Comparison of ENCODE assay signal across 1 cellular context in the genomic region with DNA sequence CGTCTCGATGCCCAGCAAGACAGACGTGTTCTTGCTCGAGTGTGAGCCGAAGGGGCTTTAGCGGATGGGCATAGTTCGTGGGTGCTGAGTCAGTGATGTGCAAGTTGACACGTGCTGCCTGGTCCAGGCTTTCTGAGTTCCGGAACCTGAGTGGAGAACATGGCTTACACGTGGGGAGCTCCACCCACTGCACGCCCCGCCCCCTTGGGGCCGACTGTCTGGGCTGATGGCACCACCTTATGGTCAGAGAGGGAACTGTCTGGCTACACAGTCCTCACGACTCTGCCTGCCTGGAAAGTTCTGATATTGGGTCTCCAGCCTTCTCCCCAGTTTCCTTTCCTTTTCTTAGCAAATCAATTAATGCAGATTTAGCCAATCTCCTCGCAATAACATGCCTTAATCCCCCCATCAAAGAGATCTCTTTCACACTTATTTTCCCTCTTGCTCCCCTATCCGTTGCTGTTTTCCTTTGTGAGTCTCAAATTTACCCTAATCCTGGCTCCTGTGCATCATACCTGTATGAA.
A peak's percentile ranks its signal among the peaks of the same experiment; 100 is the strongest.
TF ChIP-seq lines count a peak whose summit lies in the region.

No MANE protein-coding gene starts in this region.

TF ChIP-seq in HEK293, 187 proteins besides CTCF, POLR2A, EP300 and RAD21 (continued from another document):
- no peak for TF ChIP-seq PRDM2 (tag by site-specific recombination; IDR thresholded peaks at IDR 0.05; ENCODE audit: borderline replicate concordance)
- peak; percentile 63 for TF ChIP-seq KLF1 (tag by site-specific recombination; IDR thresholded peaks at IDR 0.05)
- TF ChIP-seq ZIC2 (tag by site-specific recombination; IDR thresholded peaks at IDR 0.05): no peak
- TF ChIP-seq SP3 (tag by site-specific recombination; IDR thresholded peaks at IDR 0.05): peak; percentile 91
- no peak for TF ChIP-seq ZNF626 (tag by site-specific recombination; IDR thresholded peaks at IDR 0.05)
- peak; percentile 65 for TF ChIP-seq ZBTB8A (tag by site-specific recombination; IDR thresholded peaks at IDR 0.05)
- no peak for TF ChIP-seq ZNF529 (tag by site-specific recombination; IDR thresholded peaks at IDR 0.05; ENCODE audit: insufficient replicate concordance)
- TF ChIP-seq, protein P1, sequence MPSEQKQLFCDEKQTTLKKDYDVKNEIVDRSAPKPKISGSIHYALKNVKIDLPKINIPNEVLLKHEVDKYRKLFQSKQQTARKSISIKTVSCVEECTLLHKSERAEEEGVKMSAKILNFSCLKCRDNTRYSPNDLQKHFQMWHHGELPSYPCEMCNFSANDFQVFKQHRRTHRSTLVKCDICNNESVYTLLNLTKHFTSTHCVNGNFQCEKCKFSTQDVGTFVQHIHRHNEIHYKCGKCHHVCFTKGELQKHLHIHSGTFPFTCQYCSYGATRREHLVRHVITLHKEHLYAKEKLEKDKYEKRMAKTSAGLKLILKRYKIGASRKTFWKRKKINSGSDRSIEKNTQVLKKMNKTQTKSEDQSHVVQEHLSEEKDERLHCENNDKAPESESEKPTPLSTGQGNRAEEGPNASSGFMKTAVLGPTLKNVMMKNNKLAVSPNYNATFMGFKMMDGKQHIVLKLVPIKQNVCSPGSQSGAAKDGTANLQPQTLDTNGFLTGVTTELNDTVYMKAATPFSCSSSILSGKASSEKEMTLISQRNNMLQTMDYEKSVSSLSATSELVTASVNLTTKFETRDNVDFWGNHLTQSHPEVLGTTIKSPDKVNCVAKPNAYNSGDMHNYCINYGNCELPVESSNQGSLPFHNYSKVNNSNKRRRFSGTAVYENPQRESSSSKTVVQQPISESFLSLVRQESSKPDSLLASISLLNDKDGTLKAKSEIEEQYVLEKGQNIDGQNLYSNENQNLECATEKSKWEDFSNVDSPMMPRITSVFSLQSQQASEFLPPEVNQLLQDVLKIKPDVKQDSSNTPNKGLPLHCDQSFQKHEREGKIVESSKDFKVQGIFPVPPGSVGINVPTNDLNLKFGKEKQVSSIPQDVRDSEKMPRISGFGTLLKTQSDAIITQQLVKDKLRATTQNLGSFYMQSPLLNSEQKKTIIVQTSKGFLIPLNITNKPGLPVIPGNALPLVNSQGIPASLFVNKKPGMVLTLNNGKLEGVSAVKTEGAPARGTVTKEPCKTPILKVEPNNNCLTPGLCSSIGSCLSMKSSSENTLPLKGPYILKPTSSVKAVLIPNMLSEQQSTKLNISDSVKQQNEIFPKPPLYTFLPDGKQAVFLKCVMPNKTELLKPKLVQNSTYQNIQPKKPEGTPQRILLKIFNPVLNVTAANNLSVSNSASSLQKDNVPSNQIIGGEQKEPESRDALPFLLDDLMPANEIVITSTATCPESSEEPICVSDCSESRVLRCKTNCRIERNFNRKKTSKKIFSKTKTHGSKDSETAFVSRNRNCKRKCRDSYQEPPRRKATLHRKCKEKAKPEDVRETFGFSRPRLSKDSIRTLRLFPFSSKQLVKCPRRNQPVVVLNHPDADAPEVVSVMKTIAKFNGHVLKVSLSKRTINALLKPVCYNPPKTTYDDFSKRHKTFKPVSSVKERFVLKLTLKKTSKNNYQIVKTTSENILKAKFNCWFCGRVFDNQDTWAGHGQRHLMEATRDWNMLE (tag by site-specific recombination; conservative IDR thresholded peaks at IDR 0.05; ENCODE audit: low read depth): 0 out of 2 replicates have a peak, but pooled peaks have one; percentile 43
- TF ChIP-seq ZBTB7A (tag by site-specific recombination; IDR thresholded peaks at IDR 0.05; ENCODE audit: low read depth): no peak
- TF ChIP-seq ZNF501 (tag by site-specific recombination; IDR thresholded peaks at IDR 0.05): peak; percentile 38; the same call in 1 of the 2 replicates
- TF ChIP-seq ZNF791 (tag by site-specific recombination; IDR thresholded peaks at IDR 0.05): no peak
- no peak for TF ChIP-seq ZNF350 (tag by site-specific recombination; IDR thresholded peaks at IDR 0.05)
- no peak for TF ChIP-seq ZFP41 (tag by site-specific recombination; IDR thresholded peaks at IDR 0.05; ENCODE audit: borderline replicate concordance)
- TF ChIP-seq ZNF324 (tag by site-specific recombination; IDR thresholded peaks at IDR 0.05): 0 out of 2 replicates have a peak, but pooled peaks have one; percentile 9
- TF ChIP-seq KLF10 (tag by site-specific recombination; IDR thresholded peaks at IDR 0.05): peak; percentile 58; the same call in 1 of the 2 replicates
- TF ChIP-seq ZEB2 (tag by site-specific recombination; IDR thresholded peaks at IDR 0.05): peak; percentile 68
- TF ChIP-seq ZNF335 (tag by site-specific recombination; conservative IDR thresholded peaks at IDR 0.05): peak; percentile 48
- TF ChIP-seq ZNF112 (tag by site-specific recombination; IDR thresholded peaks at IDR 0.05): no peak
- peak; percentile 94 for TF ChIP-seq ZBTB17 (tag by site-specific recombination; IDR thresholded peaks at IDR 0.05)
- TF ChIP-seq PRDM1 (tag by site-specific recombination; IDR thresholded peaks at IDR 0.05): peak; percentile 25; the same call in 1 of the 2 replicates
